In the genomic region with DNA sequence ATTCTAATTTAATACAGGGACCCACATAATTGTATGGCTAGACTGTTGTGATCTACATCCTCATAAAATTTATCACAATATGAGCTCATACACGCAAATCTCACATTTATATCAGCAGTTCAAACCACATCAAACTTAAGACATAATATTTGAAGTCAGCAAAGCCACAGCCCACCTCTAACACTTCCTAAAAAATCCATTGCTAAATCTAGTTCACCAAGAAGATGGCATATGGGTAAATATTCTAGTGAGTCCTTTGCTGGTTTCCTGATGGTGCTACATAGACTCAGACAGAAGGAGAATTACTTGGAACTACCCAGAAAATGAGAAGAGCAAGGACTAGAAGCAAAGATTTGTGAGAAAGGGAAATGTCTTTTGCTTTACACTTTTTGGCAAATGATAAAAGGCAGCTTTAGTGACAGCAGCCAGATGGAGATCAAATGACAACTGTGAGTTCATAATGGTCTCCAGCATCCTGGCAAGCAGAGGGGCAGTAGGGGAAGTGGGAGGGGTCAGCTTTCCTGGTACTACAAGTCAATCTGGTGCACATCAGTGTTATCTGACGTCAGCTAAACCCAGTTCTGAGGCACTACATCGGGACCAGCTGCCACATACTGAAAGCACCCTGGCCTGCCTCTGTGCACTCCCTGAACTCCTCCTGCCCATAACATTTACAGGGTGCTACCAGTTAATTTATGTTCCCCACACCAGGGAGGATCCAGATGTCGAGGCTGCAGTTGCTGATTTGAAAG, we compare ENCODE assay signal across 8 cellular contexts.
DNase-seq lines count a peak whose midpoint lies in the region; ATAC-seq, FAIRE-seq and TF ChIP-seq lines count a peak whose summit lies in the region.

No MANE protein-coding gene starts in this region.

- peak overlapping the region in 18 of 21 experiments; percentile 4 to 84 (median 50) for H3K27ac ChIP-seq in skin epidermis

- no peak overlapping the region for H3K4me3 ChIP-seq in skin epidermis

- no peak for TF ChIP-seq CTCF in D721Med (IDR thresholded peaks at IDR 0.05; ENCODE audit: insufficient read depth, missing control alignments)

- DNase-seq in NCI-H2081 (lab: John Stamatoyannopoulos, UW): peak; percentile 67 to 84
- peak; percentile 20 for DNase-seq in activated CD4-positive, alpha-beta T cell treated with anti-CD3 and anti-CD28 coated beads, Interleukin-2, amount 50 U/mL, for 1 hour
- DNase-seq in fibroblast of the conjunctiva (ENCODE audit: low read depth): peak; percentile 55
- no peak for DNase-seq in NCI-H526 (lab: John Stamatoyannopoulos, UW)
- DNase-seq in D721Med (ENCODE audit: insufficient read length, low spot score): no peak

- FAIRE-seq in D721Med (lab: Jason Lieb, UNC): no peak

- no peak for TF ChIP-seq POLR2A in GM18505 (IDR thresholded peaks at IDR 0.05; ENCODE audit: borderline replicate concordance, extremely low read depth, insufficient read depth, insufficient read length)

- ATAC-seq in GM18505 (IDR thresholded peaks at IDR 0.05; ENCODE audit: unreplicated experiment): peak; percentile 41
- no peak for ATAC-seq in GM19467 (IDR thresholded peaks at IDR 0.05; ENCODE audit: unreplicated experiment)

Comparison
In these comparisons a context has a peak if more than half of its experiments do, and no peak if none do; other contexts are left out.
1. DNase-seq: peak in NCI-H2081 (2 of 2), activated CD4-positive, alpha-beta T cell treated with anti-CD3 and anti-CD28 coated beads, Interleukin-2, amount 50 U/mL, for 1 hour (single experiment) and fibroblast of the conjunctiva (single experiment); none in NCI-H526 (0 of 2) and D721Med (single experiment).